28 cellular contexts compared by ENCODE assay signal in genomic region chrX:132401935-132402334, GRCh38.
DNase-seq lines count a peak whose midpoint lies in the region; ATAC-seq, FAIRE-seq and TF ChIP-seq lines count a peak whose summit lies in the region.
"Had no signal": no experiment of that assay in that cellular context is flagged by ENCODE, and none has a peak within 500 bp of the region (broad histone marks: within the 10 kb centered on the region; RNA-seq: fewer than 3 reads in every experiment).

No MANE protein-coding gene starts in this region.

- peak; percentile 98 for ATAC-seq in foreskin keratinocyte
- ATAC-seq: effector memory CD8-positive, alpha-beta T cell; naive thymus-derived CD4-positive, alpha-beta T cell; stimulated activated naive CD8-positive, alpha-beta T cell treated with anti-CD3 and anti-CD28 coated beads, Interleukin-15, Interleukin-2, amounts not matched to agents 100 U/mL and 50 U/mL, for 24 hours had no signal

- no peak overlapping the region for H3K4me3 Mint-ChIP-seq in activated naive CD4-positive, alpha-beta T cell treated with anti-CD3 and anti-CD28 coated beads, Interleukin-2, amount 10 ng/mL, durations not matched to agents 7 days and 5 days
- H3K4me3 Mint-ChIP-seq: effector memory CD8-positive, alpha-beta T cell; naive thymus-derived CD4-positive, alpha-beta T cell; T-helper 1 cell treated with Interleukin-12 subunit alpha and Interleukin-12 subunit beta and Interleukin-4 antibody, amounts not matched to agents 30 μg/mL and 1 μg/mL, for 36 hours had no signal

- H3K27ac Mint-ChIP-seq in activated naive CD4-positive, alpha-beta T cell treated with anti-CD3 and anti-CD28 coated beads, Interleukin-2, amount 10 ng/mL, durations not matched to agents 7 days and 5 days: no peak overlapping the region
- H3K27ac Mint-ChIP-seq: effector memory CD8-positive, alpha-beta T cell; naive thymus-derived CD4-positive, alpha-beta T cell; T-helper 1 cell treated with Interleukin-12 subunit alpha and Interleukin-12 subunit beta and Interleukin-4 antibody, amounts not matched to agents 30 μg/mL and 1 μg/mL, for 36 hours had no signal

- no peak overlapping the region for H3K4me2 ChIP-seq in GM23248 (ENCODE audit: unreplicated experiment)
- H3K4me2 ChIP-seq: BLaER1 treated with 17β-estradiol and CSF1 and Interleukin-3, amounts not matched to agents 10 nM and 100 nM; KMS-11 had no signal

- no peaks in the 10 kb centered on the region for H3K9me2 ChIP-seq in GM23248 (ENCODE audit: insufficient read depth)

- H3K27ac ChIP-seq in foreskin keratinocyte (no peak overlapping the region), GM23248 (no peak overlapping the region)
- H3K27ac ChIP-seq: 22Rv1; BLaER1 treated with 17β-estradiol and CSF1 and Interleukin-3, amounts not matched to agents 10 nM and 100 nM; KMS-11; parathyroid adenoma; tibial nerve; WERI-Rb-1 had no signal

- WGBS in GM23248 (ENCODE audit: low coverage in 1 of 2, low lambda C conversion rate in 2 of 2, missing lambda C conversion rate in 2 of 2), 2 experiments: 12 to 38% methylated on average over 1 of the region's 1 CpG

- no peaks in the 10 kb centered on the region for H3K9me3 Mint-ChIP-seq in activated naive CD4-positive, alpha-beta T cell treated with anti-CD3 and anti-CD28 coated beads, Interleukin-2, amount 10 ng/mL, durations not matched to agents 7 days and 5 days
- H3K9me3 Mint-ChIP-seq: effector memory CD8-positive, alpha-beta T cell; T-helper 1 cell treated with Interleukin-12 subunit alpha and Interleukin-12 subunit beta and Interleukin-4 antibody, amounts not matched to agents 30 μg/mL and 1 μg/mL, for 36 hours had no signal

- no peaks in the 10 kb centered on the region for H3K9me3 ChIP-seq in GM23248 (ENCODE audit: low read depth)
- H3K9me3 ChIP-seq: BLaER1 treated with 17β-estradiol and CSF1 and Interleukin-3, amounts not matched to agents 10 nM and 100 nM; tibial nerve had no signal

- no peaks in the 10 kb centered on the region for H4K20me1 ChIP-seq in GM23248 (ENCODE audit: insufficient read depth)

- peaks cover 6% of the 10 kb centered on the region for H3K36me3 Mint-ChIP-seq in activated naive CD4-positive, alpha-beta T cell treated with anti-CD3 and anti-CD28 coated beads, Interleukin-2, amount 10 ng/mL, durations not matched to agents 7 days and 5 days

- TF ChIP-seq CTCF in foreskin keratinocyte (conservative IDR thresholded peaks at IDR 0.05): no peak

- CTCF ChIA-PET in activated naive CD4-positive, alpha-beta T cell treated with anti-CD3 and anti-CD28 coated beads, Interleukin-2, amount 10 ng/mL, durations not matched to agents 7 days and 5 days (lab: Charles Lee): no interaction called here

- no peak overlapping the region for H3K4me3 ChIP-seq in GM23248
- H3K4me3 ChIP-seq: BLaER1 treated with 17β-estradiol and CSF1 and Interleukin-3, amounts not matched to agents 10 nM and 100 nM; tibial nerve had no signal

- H3K79me2 ChIP-seq in GM23248 (ENCODE audit: insufficient read depth): no peaks in the 10 kb centered on the region
- H3K79me2 ChIP-seq: parathyroid adenoma had no signal

- FAIRE-seq in urothelium cell line (lab: Jason Lieb, UNC): no peak
- FAIRE-seq: GM12892 had no signal

- H3K27me3 ChIP-seq in foreskin keratinocyte (no peaks in the 10 kb centered on the region), GM23248 (replicated peaks; ENCODE audit: insufficient read depth) (no peaks in the 10 kb centered on the region)

- H3K27me3 Mint-ChIP-seq in activated naive CD4-positive, alpha-beta T cell treated with anti-CD3 and anti-CD28 coated beads, Interleukin-2, amount 10 ng/mL, durations not matched to agents 7 days and 5 days: no peaks in the 10 kb centered on the region
- H3K27me3 Mint-ChIP-seq: effector memory CD8-positive, alpha-beta T cell; naive thymus-derived CD4-positive, alpha-beta T cell had no signal

- peak; percentile 33 for DNase-seq in DMS153 treated with DMSO at 0.1 percent for 48 hours (lab: John Stamatoyannopoulos, UW; ENCODE audit: unreplicated experiment)
- DNase-seq in DMS153 (lab: John Stamatoyannopoulos, UW): no peak
- DNase-seq in SW480 (ENCODE audit: low spot score): peak; percentile 41
- DNase-seq in foreskin keratinocyte: peak; percentile 65 to 79
- peak; percentile 21 for DNase-seq in urothelium cell line (ENCODE audit: low spot score)
- DNase-seq in activated naive CD4-positive, alpha-beta T cell treated with anti-CD3 and anti-CD28 coated beads, Interleukin-2, amount 10 ng/mL, durations not matched to agents 7 days and 5 days: no peak
- DNase-seq in activated CD4-positive, CD25-positive, alpha-beta regulatory T cell (lab: John Stamatoyannopoulos, UW): no peak
- no peak for DNase-seq in GM23248
- DNase-seq: activated CD4-positive, alpha-beta T cell treated with anti-CD3 and anti-CD28 coated beads, Interleukin-2, amount 50 U/mL, for 48 hours; activated T-cell treated with anti-CD3 and anti-CD28 coated beads for 4 hours; amygdala; cerebellar nuclear complex; effector memory CD8-positive, alpha-beta T cell; mesenchymal stem cell; naive thymus-derived CD4-positive, alpha-beta T cell; NCI-H1092; NCI-H69; SHP77 treated with DMSO at 0.1 percent for 48 hours; stimulated activated CD4-positive, alpha-beta T cell treated with anti-CD3 and anti-CD28 coated beads, Interleukin-1b, Interleukin-23, amount 100 ng/mL, for 48 hours; stimulated activated naive CD8-positive, alpha-beta T cell treated with anti-CD3 and anti-CD28 coated beads, Interleukin-15, Interleukin-2, amounts not matched to agents 100 U/mL and 50 U/mL, for 24 hours; WERI-Rb-1 had no signal

- no peak overlapping the region for H2AFZ ChIP-seq in GM23248
- H2AFZ ChIP-seq: parathyroid adenoma had no signal

- no peak overlapping the region for H3K9ac ChIP-seq in GM23248
- H3K9ac ChIP-seq: BLaER1 treated with 17β-estradiol and CSF1 and Interleukin-3, amounts not matched to agents 10 nM and 100 nM; KMS-11; parathyroid adenoma had no signal

- H3K36me3 ChIP-seq in GM23248 (ENCODE audit: low read depth): no peaks in the 10 kb centered on the region
- H3K36me3 ChIP-seq: tibial nerve, WERI-Rb-1 had no signal

- no peaks in the 10 kb centered on the region for H3F3A ChIP-seq in GM23248 (ENCODE audit: insufficient read depth)

- H3K4me1 Mint-ChIP-seq in activated naive CD4-positive, alpha-beta T cell treated with anti-CD3 and anti-CD28 coated beads, Interleukin-2, amount 10 ng/mL, durations not matched to agents 7 days and 5 days: no peaks in the 10 kb centered on the region

- no peaks in the 10 kb centered on the region for H3K4me1 ChIP-seq in foreskin keratinocyte
- no peaks in the 10 kb centered on the region for H3K4me1 ChIP-seq in GM23248 (ENCODE audit: insufficient read depth)
- H3K4me1 ChIP-seq: parathyroid adenoma, tibial nerve had no signal

- in situ Hi-C loops in GM23248 (cut with MboI): no loop called here

Comparison
In these comparisons a context has a peak if more than half of its experiments do, and no peak if none do; other contexts are left out.
1. DNase-seq: peak in DMS153 treated with DMSO at 0.1 percent for 48 hours (single experiment), SW480 (single experiment), foreskin keratinocyte (2 of 2) and urothelium cell line (single experiment); none in DMS153 (single experiment), activated naive CD4-positive, alpha-beta T cell treated with anti-CD3 and anti-CD28 coated beads, Interleukin-2, amount 10 ng/mL, durations not matched to agents 7 days and 5 days (single experiment), activated CD4-positive, CD25-positive, alpha-beta regulatory T cell (0 of 4) and GM23248 (single experiment).